ENCODE assay signal across 10 cellular contexts in genomic region chr22:43094085-43094484, GRCh38. TPM values are rescaled to one million over a fixed set of nuclear protein-coding genes. Genes with fewer than 3 reads are reported as not detected.
A peak's percentile ranks its signal among the peaks of the same experiment; 100 is the strongest.
DNase-seq lines count a peak whose midpoint lies in the region; ATAC-seq and TF ChIP-seq lines count a peak whose summit lies in the region.
"Had no signal": no experiment of that assay in that cellular context is flagged by ENCODE, and none has a peak within 500 bp of the region (broad histone marks: within the 10 kb centered on the region; RNA-seq: fewer than 3 reads in every experiment).

No MANE protein-coding gene starts in this region.

- H3K9me3 Mint-ChIP-seq in HFFc6 (peaks cover 15% of the 10 kb centered on the region), immature natural killer cell (peaks cover 0 to 4% (median 0%) of the 10 kb centered on the region in 6 donors)

- DNase-seq in HFFc6 (peak; percentile 56), RPMI7951 (ENCODE audit: low read depth) (peak; percentile 71), left cardiac atrium (peak; percentile 78), substantia nigra (lab: John Stamatoyannopoulos, UW) (no peak), NCI-H2081 treated with DMSO at 0.1 percent for 48 hours (lab: John Stamatoyannopoulos, UW) (no peak), immature natural killer cell (no peak)

- H3K27ac Mint-ChIP-seq in HFFc6 (no peak overlapping the region), immature natural killer cell (peak overlapping the region in 1 of 6 donors; percentile 42)
- H3K27ac Mint-ChIP-seq: activated naive CD8-positive, alpha-beta T cell; T-helper 1 cell treated with Interleukin-12 subunit alpha and Interleukin-12 subunit beta and Interleukin-4 antibody, amounts not matched to agents 30 μg/mL and 1 μg/mL, for 36 hours had no signal

- no peaks in the 10 kb centered on the region for H3K36me3 ChIP-seq in BLaER1

- H3K4me3 Mint-ChIP-seq in HFFc6 (no peak overlapping the region), immature natural killer cell (no peak overlapping the region)
- H3K4me3 Mint-ChIP-seq: activated naive CD8-positive, alpha-beta T cell; T-helper 1 cell treated with Interleukin-12 subunit alpha and Interleukin-12 subunit beta and Interleukin-4 antibody, amounts not matched to agents 30 μg/mL and 1 μg/mL, for 36 hours had no signal

- H3K9ac ChIP-seq in BLaER1 = no peak overlapping the region

- peaks cover 19% of the 10 kb centered on the region for H3K4me1 Mint-ChIP-seq in HFFc6 (ENCODE audit: low read depth)
- peaks cover 7 to 11% of the 10 kb centered on the region in 2 donors for H3K4me1 Mint-ChIP-seq in immature natural killer cell

- peak; percentile 40 for TF ChIP-seq CTCF in HFFc6 (IDR thresholded peaks at IDR 0.05)

- no peaks in the 10 kb centered on the region for H3K27me3 ChIP-seq in BLaER1

- ATAC-seq in left cardiac atrium = peak; percentile 38 to 50
- ATAC-seq in HG02884 (IDR thresholded peaks at IDR 0.05; ENCODE audit: unreplicated experiment) = no peak

- intact Hi-C loops in left cardiac atrium (cut with DNase I) = no loop called here

- 0 out of 2 replicates have a peak overlapping the region, but pooled peaks have one; percentile 26 for H3K27ac ChIP-seq in BLaER1
- no peak overlapping the region for H3K27ac ChIP-seq in substantia nigra (ENCODE audit: low read depth, low read length, poor library complexity, severe bottlenecking)

- no peak overlapping the region for H3K4me3 ChIP-seq in BLaER1

- H3K4me1 ChIP-seq in BLaER1 = peaks cover 29% of the 10 kb centered on the region

- no peaks in the 10 kb centered on the region; the same call in 1 of the 2 replicates for H3K27me3 Mint-ChIP-seq in HFFc6 (ENCODE audit: insufficient read depth)
- peaks cover 0 to 2% (median 0%) of the 10 kb centered on the region in 3 donors for H3K27me3 Mint-ChIP-seq in immature natural killer cell (ENCODE audit: low read depth in 3 of 3)
- H3K27me3 Mint-ChIP-seq: activated naive CD8-positive, alpha-beta T cell had no signal

- H3K36me3 Mint-ChIP-seq in HFFc6 (ENCODE audit: low read depth) = peaks cover 14% of the 10 kb centered on the region
- H3K36me3 Mint-ChIP-seq in immature natural killer cell = peaks cover 0 to 4% (median 0%) of the 10 kb centered on the region in 3 donors
- H3K36me3 Mint-ChIP-seq: activated naive CD8-positive, alpha-beta T cell had no signal

- H3K9me3 ChIP-seq in BLaER1 = peaks cover 22% of the 10 kb centered on the region

- no peaks in the 10 kb centered on the region for H4K20me1 ChIP-seq in BLaER1

- H3K4me2 ChIP-seq in BLaER1 = peak overlapping the region; percentile 32

RNA-seq across cellular contexts. Expression of gene TTLL1, which starts 4.9 kb away (rescaled TPM):
- 1 to 10 TPM; 5.7 to 7.7 (median 6.5) TPM for total RNA-seq in HFFc6 (2021; fragmentation: NEBNext Ultra II Directional; extraction: Animal tissue kit (Norgen Biotek cat#: 25700))
- total RNA-seq in RPMI7951 (2014; rRNA removed; shearing (Covaris generic)) = 3.7 and 5.0 TPM in 2 replicates
- 1 to 10 TPM; 4.2 to 5.7 TPM for total RNA-seq in left cardiac atrium
- 10 to 100 TPM in 1 of 3 donors, 1 to 10 TPM in 2; 9.4 to 14.4 (median 9.9) TPM for polyA plus RNA-seq in immature natural killer cell

RNA-seq across cellular contexts. Expression of gene BIK, which starts 16.5 kb away (rescaled TPM):
- under 1 TPM in 1 of 6 experiments, not detected in 5; 0.20 TPM for total RNA-seq in HFFc6 (2021; fragmentation: NEBNext Ultra II Directional; extraction: Animal tissue kit (Norgen Biotek cat#: 25700))
- total RNA-seq in RPMI7951 (2014; rRNA removed; shearing (Covaris generic)) = 0.20 TPM in 1 of 2 replicates, not detected in the other
- total RNA-seq in left cardiac atrium = not detected
- polyA plus RNA-seq in immature natural killer cell = 1 to 10 TPM in 1 of 3 donors, under 1 TPM in 1, not detected in 1; 0.45 to 1.6 TPM

RNA-seq across cellular contexts. Expression of gene MCAT, which starts 49.1 kb away (rescaled TPM):
- 10 to 100 TPM; 15.1 to 16.6 (median 15.6) TPM for total RNA-seq in HFFc6 (2021; fragmentation: NEBNext Ultra II Directional; extraction: Animal tissue kit (Norgen Biotek cat#: 25700))
- 17.5 and 21.6 TPM in 2 replicates for total RNA-seq in RPMI7951 (2014; rRNA removed; shearing (Covaris generic))
- 10 to 100 TPM; 10.4 to 12.7 TPM for total RNA-seq in left cardiac atrium
- polyA plus RNA-seq in immature natural killer cell = 10 to 100 TPM in 1 of 3 donors, 1 to 10 TPM in 2; 5.8 to 10.2 (median 9.6) TPM

RNA-seq across cellular contexts. Expression of gene TSPO, which starts 57.3 kb away (rescaled TPM):
- total RNA-seq in HFFc6 (2021; fragmentation: NEBNext Ultra II Directional; extraction: Animal tissue kit (Norgen Biotek cat#: 25700)) = 100 to 1,000 TPM; 325 to 442 (median 361) TPM
- 285 and 426 TPM in 2 replicates for total RNA-seq in RPMI7951 (2014; rRNA removed; shearing (Covaris generic))
- 100 to 1,000 TPM in 1 of 2 donors, 10 to 100 TPM in 1; 96.2 to 147 TPM for total RNA-seq in left cardiac atrium
- polyA plus RNA-seq in immature natural killer cell = 100 to 1,000 TPM; 338 to 509 (median 463) TPM

Comparison
In these comparisons a context has a peak if more than half of its experiments do, and no peak if none do; other contexts are left out.
1. DNase-seq: peak in HFFc6 (single experiment), RPMI7951 (single experiment) and left cardiac atrium (single experiment); none in substantia nigra (0 of 49), NCI-H2081 treated with DMSO at 0.1 percent for 48 hours (single experiment) and immature natural killer cell (0 of 3).